ENCODE assay signal across 15 cellular contexts in the genomic region with DNA sequence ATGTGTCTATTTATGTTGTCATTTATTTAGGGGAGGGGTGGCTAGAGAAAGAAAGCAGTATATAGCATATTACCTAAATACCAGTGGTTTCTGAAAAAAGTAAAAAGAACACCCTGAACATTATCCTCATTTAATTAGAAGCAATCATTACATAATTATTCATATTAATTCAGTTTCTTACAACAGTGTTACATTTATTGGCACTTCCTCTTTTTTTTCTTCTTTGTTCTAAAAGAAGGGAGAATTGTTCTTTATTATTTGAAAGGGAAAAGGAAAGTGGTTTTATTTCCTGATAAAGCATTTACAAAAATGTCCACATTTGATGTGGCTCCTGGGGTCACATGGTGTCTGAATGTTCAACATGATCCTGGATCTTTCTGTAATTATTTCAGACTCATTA.
"Had no signal": no experiment of that assay in that cellular context is flagged by ENCODE, and none has a peak within 500 bp of the region (broad histone marks: within the 10 kb centered on the region; RNA-seq: fewer than 3 reads in every experiment).

No MANE protein-coding gene starts in this region.

- H3K27me3 ChIP-seq: brain microvascular endothelial cell, esophagus squamous epithelium had no signal

- H3K9me3 ChIP-seq: esophagus squamous epithelium had no signal

- H3K4me1 ChIP-seq: esophagus squamous epithelium had no signal

- H3K36me3 ChIP-seq: brain microvascular endothelial cell, esophagus squamous epithelium had no signal

- DNase-seq: activated CD4-positive, CD25-positive, alpha-beta regulatory T cell treated with anti-CD3 and anti-CD28 coated beads, Interleukin-2, amount 50 U/mL, for 72 hours; activated naive CD4-positive, alpha-beta T cell; activated naive CD8-positive, alpha-beta T cell treated with anti-CD3 and anti-CD28 coated beads, Interleukin-2, amount 10 ng/mL, durations not matched to agents 7 days and 5 days; activated T-cell treated with anti-CD3 and anti-CD28 coated beads for 4 hours; anterior cingulate cortex; brain microvascular endothelial cell; esophagus squamous epithelium; glutamatergic neuron; hypothalamus; left ventricle myocardium superior; naive thymus-derived CD8-positive, alpha-beta T cell; posterior cingulate gyrus; retina had no signal

- ATAC-seq: left ventricle myocardium superior; naive thymus-derived CD8-positive, alpha-beta T cell; stimulated activated effector memory CD8-positive, alpha-beta T cell treated with anti-CD3 and anti-CD28 coated beads, Interleukin-12 subunit alpha, Interleukin-12 subunit beta, amount 100 ng/mL, for 72 hours had no signal

- H3K27ac ChIP-seq: brain microvascular endothelial cell, coronary artery, esophagus squamous epithelium had no signal

- H3K4me3 ChIP-seq: coronary artery, esophagus squamous epithelium had no signal
